12 cellular contexts compared by ENCODE assay signal in the genomic region with DNA sequence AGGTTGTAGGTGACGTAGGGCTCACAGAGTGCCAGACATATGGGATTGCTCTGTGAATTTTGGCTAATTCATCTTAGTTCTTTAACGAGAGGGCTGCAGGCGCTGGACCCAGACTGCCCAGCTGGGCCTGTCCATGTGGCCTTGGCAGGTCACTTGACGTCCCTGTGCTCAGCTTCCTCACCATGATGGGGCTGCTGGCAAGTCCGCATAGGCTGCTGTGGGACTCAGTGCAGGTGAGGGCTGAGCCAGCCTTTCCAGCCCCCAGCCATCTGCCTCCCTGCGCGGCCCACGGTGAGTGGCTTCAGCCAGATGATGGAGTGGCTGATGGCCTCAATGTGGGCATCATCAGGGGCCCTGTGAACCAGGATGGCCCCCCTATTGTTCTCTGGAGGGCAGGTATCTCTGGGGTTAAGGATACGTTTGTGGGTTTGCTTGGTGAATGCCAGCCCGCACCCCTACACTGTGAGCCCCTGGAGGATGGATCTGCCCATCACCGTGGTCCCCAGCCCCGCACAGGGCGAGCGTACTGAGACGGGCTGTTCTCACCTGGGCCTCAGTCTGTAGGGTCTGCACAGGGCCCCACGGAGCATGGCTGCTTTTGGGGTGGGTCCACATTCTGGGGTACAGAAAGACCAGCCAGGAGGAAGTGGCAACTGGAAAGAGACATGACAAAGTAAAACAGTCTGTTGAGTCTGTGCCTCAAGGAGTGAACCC. TPM values are rescaled to one million over a fixed set of nuclear protein-coding genes. Genes with fewer than 3 reads are reported as not detected.
DNase-seq lines count a peak whose midpoint lies in the region; ATAC-seq and TF ChIP-seq lines count a peak whose summit lies in the region.
"Had no signal": no experiment of that assay in that cellular context is flagged by ENCODE, and none has a peak within 500 bp of the region (broad histone marks: within the 10 kb centered on the region; RNA-seq: fewer than 3 reads in every experiment).

No MANE protein-coding gene starts in this region.

- no peak for ATAC-seq in activated CD8-positive, alpha-beta T cell treated with anti-CD3 and anti-CD28 coated beads for 36 hours
- ATAC-seq in sciatic nerve (no peak), GM21576 (IDR thresholded peaks at IDR 0.05; ENCODE audit: unreplicated experiment) (no peak)

- 88% methylated on average over 11 of the region's 16 CpGs for WGBS in esophagus muscularis mucosa

- no peak for TF ChIP-seq CTCF in activated CD8-positive, alpha-beta T cell treated with anti-CD3 and anti-CD28 coated beads for 36 hours (IDR thresholded peaks at IDR 0.05)
- TF ChIP-seq CTCF in esophagus muscularis mucosa (IDR thresholded peaks at IDR 0.05), result no peak

- POLR2A ChIA-PET in CD8-positive, alpha-beta memory T cell (lab: Charles Lee), result interaction anchor here (0.5 kb wide), 1 partner anchor 154 kb away, joined by 4 read pairs; no protein-coding TSS in a partner anchor
- POLR2A ChIA-PET in activated CD8-positive, alpha-beta T cell treated with anti-CD3 and anti-CD28 coated beads for 36 hours (lab: Charles Lee), result no interaction called here

- TF ChIP-seq EP300 in esophagus muscularis mucosa (IDR thresholded peaks at IDR 0.05), result no peak

- H3K27me3 ChIP-seq in CD8-positive, alpha-beta memory T cell (ENCODE audit: insufficient read depth, low read length, poor library complexity, severe bottlenecking), result no peaks in the 10 kb centered on the region
- H3K27me3 ChIP-seq in esophagus muscularis mucosa, result no peaks in the 10 kb centered on the region

- no peak for TF ChIP-seq POLR2A in esophagus muscularis mucosa (IDR thresholded peaks at IDR 0.05; ENCODE audit: low read depth)

- H3K36me3 ChIP-seq in CD8-positive, alpha-beta memory T cell (ENCODE audit: insufficient read depth, low read length), result no peaks in the 10 kb centered on the region
- no peaks in the 10 kb centered on the region for H3K36me3 ChIP-seq in esophagus muscularis mucosa

- H3K9me3 ChIP-seq in CD8-positive, alpha-beta memory T cell (ENCODE audit: low read length), result no peaks in the 10 kb centered on the region
- H3K9me3 ChIP-seq in esophagus muscularis mucosa, result peaks cover 0 to 6% (median 0%) of the 10 kb centered on the region in 4 donors

- H3K9me3 Mint-ChIP-seq in CD8-positive, alpha-beta memory T cell, result peaks cover 8 to 11% (median 11%) of the 10 kb centered on the region in 5 donors
- H3K9me3 Mint-ChIP-seq in activated CD8-positive, alpha-beta T cell treated with anti-CD3 and anti-CD28 coated beads for 36 hours, result peaks cover 14% of the 10 kb centered on the region

- peak in 1 of 5 donors; percentile 39 for DNase-seq in CD8-positive, alpha-beta memory T cell
- DNase-seq in activated CD8-positive, alpha-beta T cell treated with anti-CD3 and anti-CD28 coated beads for 36 hours, result peak; percentile 1
- DNase-seq in esophagus muscularis mucosa (ENCODE audit: extremely low spot score), result no peak
- peak; percentile 57 for DNase-seq in sciatic nerve (ENCODE audit: low spot score)
- DNase-seq in effector CD4-positive, alpha-beta T cell, result no peak
- DNase-seq in amygdala (lab: John Stamatoyannopoulos, UW), result no peak
- DNase-seq in COLO829 (ENCODE audit: low spot score), result no peak
- DNase-seq: DND-41; H9; stimulated activated CD4-positive, alpha-beta T cell treated with anti-CD3 and anti-CD28 coated beads, Interleukin-4, amount 100 ng/mL, for 1 hour had no signal

- H3K27me3 Mint-ChIP-seq in CD8-positive, alpha-beta memory T cell, result no peaks in the 10 kb centered on the region
- no peaks in the 10 kb centered on the region for H3K27me3 Mint-ChIP-seq in activated CD8-positive, alpha-beta T cell treated with anti-CD3 and anti-CD28 coated beads for 36 hours

- peak overlapping the region; percentile 29 to 92 (median 89) for H3K4me3 Mint-ChIP-seq in CD8-positive, alpha-beta memory T cell
- H3K4me3 Mint-ChIP-seq in activated CD8-positive, alpha-beta T cell treated with anti-CD3 and anti-CD28 coated beads for 36 hours, result peak overlapping the region; percentile 35
- H3K4me3 Mint-ChIP-seq: H9 had no signal

- H3K4me1 Mint-ChIP-seq in CD8-positive, alpha-beta memory T cell, result peaks cover 59 to 76% (median 60%) of the 10 kb centered on the region in 3 donors
- H3K4me1 Mint-ChIP-seq in activated CD8-positive, alpha-beta T cell treated with anti-CD3 and anti-CD28 coated beads for 36 hours (ENCODE audit: low read depth), result peaks cover 47% of the 10 kb centered on the region

- peaks cover 50% of the 10 kb centered on the region for H3K4me1 ChIP-seq in CD8-positive, alpha-beta memory T cell (ENCODE audit: insufficient read depth, low read length)
- peaks cover 36 to 45% (median 42%) of the 10 kb centered on the region in 4 donors for H3K4me1 ChIP-seq in esophagus muscularis mucosa

- intact Hi-C loops in activated CD8-positive, alpha-beta T cell treated with anti-CD3 and anti-CD28 coated beads for 36 hours (cut with micrococcal nuclease), result loop anchor here (5.0 to 10.0 kb wide), 3 partner anchors 33 to 135 kb away; a partner anchor contains a TSS
- intact Hi-C loops in esophagus muscularis mucosa (cut with DNase I) (loop anchor here (5.0 kb wide), 1 partner anchor 33 kb away; a partner anchor contains a TSS), sciatic nerve (cut with DNase I) (no loop called here)

- peak overlapping the region in 7 of 8 donors; percentile 60 to 97 (median 94) for H3K27ac Mint-ChIP-seq in CD8-positive, alpha-beta memory T cell
- H3K27ac Mint-ChIP-seq in activated CD8-positive, alpha-beta T cell treated with anti-CD3 and anti-CD28 coated beads for 36 hours, result peak overlapping the region; percentile 39
- H3K27ac Mint-ChIP-seq: H9 had no signal

- no peak overlapping the region for H3K27ac ChIP-seq in CD8-positive, alpha-beta memory T cell (ENCODE audit: low read depth, low read length)
- peak overlapping the region; percentile 91 to 99 (median 94) for H3K27ac ChIP-seq in esophagus muscularis mucosa (replicated peaks in 1 of 4)
- H3K27ac ChIP-seq: SK-N-MC had no signal

- H3K4me3 ChIP-seq in CD8-positive, alpha-beta memory T cell (ENCODE audit: low read length), result no peak overlapping the region
- H3K4me3 ChIP-seq in esophagus muscularis mucosa, result no peak overlapping the region
- H3K4me3 ChIP-seq: SK-N-MC had no signal

- H3K36me3 Mint-ChIP-seq in CD8-positive, alpha-beta memory T cell, result peaks cover 9 to 24% (median 11%) of the 10 kb centered on the region in 3 donors
- peaks cover 23% of the 10 kb centered on the region for H3K36me3 Mint-ChIP-seq in activated CD8-positive, alpha-beta T cell treated with anti-CD3 and anti-CD28 coated beads for 36 hours (ENCODE audit: low read depth)

- CTCF ChIA-PET in CD8-positive, alpha-beta memory T cell (lab: Charles Lee), result interaction anchor here (4.2 kb wide), 1 partner anchor 8 kb away, joined by 34 read pairs; no protein-coding TSS in a partner anchor
- CTCF ChIA-PET in activated CD8-positive, alpha-beta T cell treated with anti-CD3 and anti-CD28 coated beads for 36 hours (lab: Charles Lee), result interaction anchor here (1.2 to 4.4 kb wide), 2 partner anchors 9 to 54 kb away, joined by 4 to 25 read pairs; no protein-coding TSS in a partner anchor

RNA-seq across cellular contexts. Expression of a gene that starts 3.7 kb away (rescaled TPM):
- 10 to 100 TPM; 43.2 to 43.6 TPM for total RNA-seq in CD8-positive, alpha-beta memory T cell
- 66.4 TPM for polyA plus RNA-seq in CD8-positive, alpha-beta memory T cell
- total RNA-seq in activated CD8-positive, alpha-beta T cell treated with anti-CD3 and anti-CD28 coated beads for 36 hours, result 10 to 100 TPM; 42.9 to 43.4 TPM
- 10 to 100 TPM; 54.0 to 83.6 (median 78.1) TPM for total RNA-seq in esophagus muscularis mucosa
- total RNA-seq in sciatic nerve, result 36.6 TPM

RNA-seq across cellular contexts. Expression of a gene that starts 34.3 kb away (rescaled TPM):
- 10 to 100 TPM; 59.9 to 62.9 TPM for total RNA-seq in CD8-positive, alpha-beta memory T cell
- polyA plus RNA-seq in CD8-positive, alpha-beta memory T cell, result 103 TPM
- total RNA-seq in activated CD8-positive, alpha-beta T cell treated with anti-CD3 and anti-CD28 coated beads for 36 hours, result 100 to 1,000 TPM; 118 to 120 TPM
- total RNA-seq in esophagus muscularis mucosa (10 to 100 TPM; 69.3 to 90.6 (median 72.7) TPM), sciatic nerve (53.5 TPM)

RNA-seq across cellular contexts. Expression of a gene that starts 41.2 kb away (rescaled TPM):
- total RNA-seq in CD8-positive, alpha-beta memory T cell, result 10 to 100 TPM; 11.3 to 12.3 TPM
- polyA plus RNA-seq in CD8-positive, alpha-beta memory T cell, result 103 TPM
- total RNA-seq in activated CD8-positive, alpha-beta T cell treated with anti-CD3 and anti-CD28 coated beads for 36 hours, result 10 to 100 TPM; 34.6 to 36.7 TPM
- total RNA-seq in esophagus muscularis mucosa (1 to 10 TPM in 3 of 4 donors, under 1 TPM in 1; 0.83 to 3.3 (median 1.4) TPM), sciatic nerve (6.6 TPM)

Comparison
In these comparisons a context has a peak if more than half of its experiments do, and no peak if none do; other contexts are left out.
1. DNase-seq: peak in activated CD8-positive, alpha-beta T cell treated with anti-CD3 and anti-CD28 coated beads for 36 hours (single experiment) and sciatic nerve (single experiment); none in esophagus muscularis mucosa (single experiment), effector CD4-positive, alpha-beta T cell (single experiment), amygdala (0 of 56) and COLO829 (single experiment).